Comparison of ENCODE assay signal across 8 cellular contexts in the genomic region with DNA sequence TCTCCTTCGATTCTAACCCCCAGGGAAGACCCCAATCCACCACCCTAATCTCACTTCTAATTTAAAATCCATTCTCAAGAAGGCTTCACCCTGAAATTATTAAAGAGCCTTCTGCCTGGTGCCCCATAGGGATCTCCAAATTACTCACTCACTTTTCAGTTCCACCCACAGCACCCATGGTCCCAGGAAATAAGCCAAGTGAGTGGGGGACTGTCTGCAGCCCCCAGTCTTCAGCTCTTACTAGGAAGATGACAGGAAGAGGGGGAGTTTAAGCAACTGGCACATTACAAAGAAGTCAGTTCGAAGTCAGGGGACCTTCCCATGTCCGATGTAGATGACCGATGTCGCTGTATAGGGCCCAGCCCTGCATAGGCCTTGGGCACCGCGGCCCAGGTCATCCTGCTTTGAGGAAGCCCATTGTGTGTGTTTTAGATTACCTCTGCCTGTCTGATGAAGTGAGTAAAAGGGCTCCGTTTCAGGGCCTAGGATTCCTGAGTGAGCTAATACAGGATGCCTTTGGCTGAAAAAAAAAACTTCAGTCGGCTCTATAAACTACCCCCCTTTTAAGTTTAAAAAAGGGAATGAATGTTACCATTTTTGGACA. TPM values are rescaled to one million over a fixed set of nuclear protein-coding genes. Genes with fewer than 3 reads are reported as not detected.
A peak's percentile ranks its signal among the peaks of the same experiment; 100 is the strongest.
DNase-seq lines count a peak whose midpoint lies in the region; ATAC-seq and TF ChIP-seq lines count a peak whose summit lies in the region.

No MANE protein-coding gene starts in this region.

- H3K27ac ChIP-seq in adrenal gland (peak overlapping the region in 4 of 5 donors; percentile 87 to 95 (median 92)), layer of hippocampus (ENCODE audit: low read depth, low read length) (peak overlapping the region; percentile 8), testis (peak overlapping the region; percentile 92)

- H3K27me3 ChIP-seq in adrenal gland = no peaks in the 10 kb centered on the region
- peaks cover 2% of the 10 kb centered on the region for H3K27me3 ChIP-seq in layer of hippocampus (ENCODE audit: control insufficient read depth, insufficient read depth, low read length)
- H3K27me3 ChIP-seq in testis = no peaks in the 10 kb centered on the region

- TF ChIP-seq POLR2A in adrenal gland (IDR thresholded peaks at IDR 0.05) (no peak), testis (IDR thresholded peaks at IDR 0.05) (no peak)

- H3K36me3 ChIP-seq in adrenal gland (replicated peaks in 1 of 2) (peaks cover 0 to 12% of the 10 kb centered on the region in 2 donors), testis (ENCODE audit: low read depth, missing control alignments) (no peaks in the 10 kb centered on the region)

- 21 to 42% (median 27%) methylated on average over 7 to 9 of the region's 9 CpGs for WGBS in adrenal gland, 4 donors
- 15 to 27% methylated on average over 9 of the region's 9 CpGs for WGBS in testis, 2 donors

- TF ChIP-seq CTCF in adrenal gland (IDR thresholded peaks at IDR 0.05) (no peak), testis (IDR thresholded peaks at IDR 0.05) (no peak)

- no peak for ATAC-seq in GM18498 (IDR thresholded peaks at IDR 0.05; ENCODE audit: unreplicated experiment)

- intact Hi-C loops in adrenal gland (cut with DNase I) = loop anchor here (5.0 to 10.0 kb wide), 4 partner anchors 62 to 128 kb away; no protein-coding TSS in a partner anchor
- intact Hi-C loops in testis (cut with DNase I; ENCODE audit: low total_unique reads) = no loop called here

- H3K9me3 ChIP-seq in adrenal gland (replicated peaks in 1 of 3) (no peaks in the 10 kb centered on the region), testis (no peaks in the 10 kb centered on the region)

- H3K4me3 ChIP-seq in adrenal gland = peak overlapping the region in 3 of 4 donors; percentile 67 to 89 (median 77)
- peak overlapping the region; percentile 80 to 88 for H3K4me3 ChIP-seq in testis

- DNase-seq in activated CD8-positive, alpha-beta memory T cell treated with anti-CD3 and anti-CD28 coated beads for 24 hours = peak; percentile 85
- DNase-seq in activated CD8-positive, alpha-beta memory T cell treated with anti-CD3 and anti-CD28 coated beads, Interleukin-2, amount 50 U/mL, for 48 hours = no peak
- DNase-seq in adrenal gland = no peak
- DNase-seq in testis = no peak
- no peak for DNase-seq in D341Med (ENCODE audit: low spot score)
- DNase-seq in NCI-H446 (lab: John Stamatoyannopoulos, UW) = no peak

- peaks cover 19 to 40% of the 10 kb centered on the region in 2 donors for H3K4me1 ChIP-seq in adrenal gland (replicated peaks in 1 of 2)
- H3K4me1 ChIP-seq in testis = peaks cover 23% of the 10 kb centered on the region

RNA-seq across cellular contexts. Expression of gene ACTN1, which starts 1.9 kb away (rescaled TPM):
- total RNA-seq in adrenal gland (100 to 1,000 TPM in 4 of 8 donors, 10 to 100 TPM in 4; 67.0 to 180 (median 98.9) TPM), testis (10 to 100 TPM; 51.0 to 69.5 TPM)
- polyA plus RNA-seq in adrenal gland (10 to 100 TPM; 50.5 to 61.3 (median 55.7) TPM), testis (ENCODE audit: insufficient read depth, low read depth, low replicate concordance) (82.3 TPM)

Comparison
In these comparisons a context has a peak if more than half of its experiments do, and no peak if none do; other contexts are left out.
1. H3K27ac ChIP-seq: peak in every context shown above with its lines; median percentile 92 in adrenal gland; 92 in testis; 8 in layer of hippocampus.